In the genomic region with DNA sequence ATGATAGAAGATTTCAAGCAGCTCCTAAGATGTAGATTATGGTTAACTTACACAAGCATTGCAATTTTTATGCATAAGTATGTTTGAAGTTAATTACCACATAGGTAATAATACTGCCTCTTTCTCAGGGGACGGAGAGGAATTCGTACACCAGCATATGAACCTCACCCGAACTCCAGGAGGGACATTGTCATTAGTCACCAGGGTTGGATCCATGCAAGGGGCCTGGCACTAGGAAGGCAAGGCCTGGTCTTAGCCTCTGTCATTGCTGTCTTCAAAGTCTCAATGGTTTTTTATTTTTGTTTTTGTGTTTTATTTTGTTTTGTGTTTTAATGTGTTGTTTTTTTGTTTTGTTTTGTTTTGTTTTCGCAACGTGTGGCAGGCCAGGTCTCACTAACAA, we compare ENCODE assay signal across 22 cellular contexts.
A peak's percentile ranks its signal among the peaks of the same experiment; 100 is the strongest.
DNase-seq lines count a peak whose midpoint lies in the region; ATAC-seq, FAIRE-seq and TF ChIP-seq lines count a peak whose summit lies in the region.
"Had no signal": no experiment of that assay in that cellular context is flagged by ENCODE, and none has a peak within 500 bp of the region (broad histone marks: within the 10 kb centered on the region; RNA-seq: fewer than 3 reads in every experiment).

No MANE protein-coding gene starts in this region.

- H3K27ac Mint-ChIP-seq in neural progenitor cell = peak overlapping the region; percentile 27
- H3K27ac Mint-ChIP-seq in activated CD4-positive, alpha-beta T cell treated with anti-CD3 and anti-CD28 coated beads for 36 hours = no peak overlapping the region
- H3K27ac Mint-ChIP-seq: CD14-positive monocyte; CD4-positive, alpha-beta memory T cell had no signal

- intact Hi-C loops in ascending aorta (cut with DNase I) = no loop called here
- intact Hi-C loops in activated CD4-positive, alpha-beta T cell treated with anti-CD3 and anti-CD28 coated beads for 36 hours (cut with DNase I, micrococcal nuclease) = no loop called here

- 33% methylated on average over 5 of the region's 5 CpGs for WGBS in A549 (ENCODE audit: missing lambda C conversion rate)

- ATAC-seq in A549 = peak; percentile 65 to 75; a peak in 3 of 6 replicates
- no peak for ATAC-seq in activated CD4-positive, alpha-beta T cell treated with anti-CD3 and anti-CD28 coated beads for 36 hours
- ATAC-seq: K562 had no signal

- H3K27me3 Mint-ChIP-seq in neural progenitor cell (ENCODE audit: insufficient read depth, low read depth) = peaks cover 10% of the 10 kb centered on the region
- peaks cover 6% of the 10 kb centered on the region for H3K27me3 Mint-ChIP-seq in activated CD4-positive, alpha-beta T cell treated with anti-CD3 and anti-CD28 coated beads for 36 hours

- TF ChIP-seq CTCF in A549 (IDR thresholded peaks at IDR 0.05) (no peak), neural progenitor cell (IDR thresholded peaks at IDR 0.05) (no peak), ascending aorta (IDR thresholded peaks at IDR 0.05) (no peak)

- H3K9ac ChIP-seq in neural progenitor cell = no peak overlapping the region

- TF ChIP-seq EP300 in A549 (IDR thresholded peaks at IDR 0.05) = no peak

- H3K36me3 ChIP-seq in neural progenitor cell = no peaks in the 10 kb centered on the region
- no peaks in the 10 kb centered on the region for H3K36me3 ChIP-seq in ascending aorta
- no peaks in the 10 kb centered on the region for H3K36me3 ChIP-seq in SJCRH30
- H3K36me3 ChIP-seq: BE2C had no signal

- DNase-seq in A549 (ENCODE audit: low read depth in 1 of 2, low spot score in 1 of 2) (peak; percentile 19 to 35), Caki2 (ENCODE audit: low read depth) (peak; percentile 39), SW480 (ENCODE audit: low spot score) (peak; percentile 54), neural progenitor cell (ENCODE audit: low spot score) (no peak), ascending aorta (ENCODE audit: low spot score in 2 of 2) (no peak), SJCRH30 (no peak)
- no peak for DNase-seq in activated CD4-positive, alpha-beta T cell treated with anti-CD3 and anti-CD28 coated beads for 36 hours
- DNase-seq: 8988T; BE2C; CD4-positive, alpha-beta memory T cell; DMS 273 treated with DMSO at 0.1 percent for 48 hours; DMS53; DND-41; GOT3; H7; IMR-90 had no signal

- H3K4me3 ChIP-seq in A549 = no peak overlapping the region
- no peak overlapping the region for H3K4me3 ChIP-seq in neural progenitor cell
- no peak overlapping the region for H3K4me3 ChIP-seq in ascending aorta
- H3K4me3 ChIP-seq in SJCRH30 = no peak overlapping the region
- H3K4me3 ChIP-seq: K562 had no signal

- FAIRE-seq in A549 (lab: Jason Lieb, UNC) = no peak
- FAIRE-seq: G401.6, GM12891, GM18507, HTR-8/SVneo, K562 had no signal

- H4K20me1 ChIP-seq in neural progenitor cell (ENCODE audit: low read depth) = no peaks in the 10 kb centered on the region

- POLR2A ChIA-PET in A549 (lab: Yijun Ruan, JAX) = no interaction called here
- POLR2A ChIA-PET in activated CD4-positive, alpha-beta T cell treated with anti-CD3 and anti-CD28 coated beads for 36 hours (lab: Charles Lee) = no interaction called here

- no peak overlapping the region for H2AFZ ChIP-seq in neural progenitor cell (replicated peaks)

- peaks cover 35% of the 10 kb centered on the region for H3F3A ChIP-seq in neural progenitor cell (ENCODE audit: low read depth)

- H3K27me3 ChIP-seq in neural progenitor cell (no peaks in the 10 kb centered on the region), ascending aorta (no peaks in the 10 kb centered on the region), SJCRH30 (no peaks in the 10 kb centered on the region)
- H3K27me3 ChIP-seq: BE2C had no signal

- peaks cover 18% of the 10 kb centered on the region for H3K4me1 ChIP-seq in A549
- peaks cover 51% of the 10 kb centered on the region for H3K4me1 ChIP-seq in neural progenitor cell
- no peaks in the 10 kb centered on the region for H3K4me1 ChIP-seq in ascending aorta
- H3K4me1 ChIP-seq in SJCRH30 = no peaks in the 10 kb centered on the region
- H3K4me1 ChIP-seq: BE2C had no signal

- H3K9me3 Mint-ChIP-seq in neural progenitor cell = no peaks in the 10 kb centered on the region
- H3K9me3 Mint-ChIP-seq in activated CD4-positive, alpha-beta T cell treated with anti-CD3 and anti-CD28 coated beads for 36 hours (ENCODE audit: low read depth) = no peaks in the 10 kb centered on the region

- no peak for TF ChIP-seq POLR2A in A549 (IDR thresholded peaks at IDR 0.05; ENCODE audit: low read length)

- H3K4me3 Mint-ChIP-seq in neural progenitor cell = no peak overlapping the region
- no peak overlapping the region for H3K4me3 Mint-ChIP-seq in activated CD4-positive, alpha-beta T cell treated with anti-CD3 and anti-CD28 coated beads for 36 hours
- H3K4me3 Mint-ChIP-seq: CD14-positive monocyte; CD4-positive, alpha-beta memory T cell had no signal

- in situ Hi-C loops in Caki2 (cut with HindIII; ENCODE audit: low pct_unique_long_range_greater_than_20kb, low sequenced_read_pairs) = no loop called here

- peaks cover 70% of the 10 kb centered on the region for H3K4me1 Mint-ChIP-seq in neural progenitor cell
- H3K4me1 Mint-ChIP-seq in activated CD4-positive, alpha-beta T cell treated with anti-CD3 and anti-CD28 coated beads for 36 hours = no peaks in the 10 kb centered on the region
- H3K4me1 Mint-ChIP-seq: CD14-positive monocyte; CD4-positive, alpha-beta memory T cell had no signal

- CTCF ChIA-PET in A549 (lab: Yijun Ruan, JAX) = no interaction called here
- CTCF ChIA-PET in activated CD4-positive, alpha-beta T cell treated with anti-CD3 and anti-CD28 coated beads for 36 hours (lab: Charles Lee) = no interaction called here

- H3K4me2 ChIP-seq in A549 = peak overlapping the region; percentile 47
- H3K4me2 ChIP-seq in neural progenitor cell = no peak overlapping the region

- H3K9me3 ChIP-seq in A549 = no peaks in the 10 kb centered on the region
- H3K9me3 ChIP-seq in neural progenitor cell (ENCODE audit: low read depth) = no peaks in the 10 kb centered on the region
- no peaks in the 10 kb centered on the region for H3K9me3 ChIP-seq in ascending aorta
- H3K9me3 ChIP-seq in SJCRH30 (replicated peaks) = no peaks in the 10 kb centered on the region
- H3K9me3 ChIP-seq: BE2C had no signal

- no peaks in the 10 kb centered on the region for H3K79me2 ChIP-seq in neural progenitor cell (ENCODE audit: low read depth)

- peak overlapping the region in 1 of 2 experiments; percentile 50; a peak in 1 of 6 replicates for H3K27ac ChIP-seq in A549
- H3K27ac ChIP-seq in neural progenitor cell = no peak overlapping the region
- H3K27ac ChIP-seq in ascending aorta = no peak overlapping the region
- no peak overlapping the region for H3K27ac ChIP-seq in SJCRH30

- TF ChIP-seq RAD21 in A549 (conservative IDR thresholded peaks at IDR 0.05 in 1 of 2, IDR thresholded peaks at IDR 0.05 in 1 of 2) = no peak

- peaks cover 2% of the 10 kb centered on the region for H3K36me3 Mint-ChIP-seq in neural progenitor cell
- no peaks in the 10 kb centered on the region for H3K36me3 Mint-ChIP-seq in activated CD4-positive, alpha-beta T cell treated with anti-CD3 and anti-CD28 coated beads for 36 hours (ENCODE audit: low read depth)
- H3K36me3 Mint-ChIP-seq: CD14-positive monocyte; CD4-positive, alpha-beta memory T cell had no signal

TF ChIP-seq in A549, 52 proteins besides CTCF, POLR2A, EP300 and RAD21:
- TF ChIP-seq, protein P1, sequence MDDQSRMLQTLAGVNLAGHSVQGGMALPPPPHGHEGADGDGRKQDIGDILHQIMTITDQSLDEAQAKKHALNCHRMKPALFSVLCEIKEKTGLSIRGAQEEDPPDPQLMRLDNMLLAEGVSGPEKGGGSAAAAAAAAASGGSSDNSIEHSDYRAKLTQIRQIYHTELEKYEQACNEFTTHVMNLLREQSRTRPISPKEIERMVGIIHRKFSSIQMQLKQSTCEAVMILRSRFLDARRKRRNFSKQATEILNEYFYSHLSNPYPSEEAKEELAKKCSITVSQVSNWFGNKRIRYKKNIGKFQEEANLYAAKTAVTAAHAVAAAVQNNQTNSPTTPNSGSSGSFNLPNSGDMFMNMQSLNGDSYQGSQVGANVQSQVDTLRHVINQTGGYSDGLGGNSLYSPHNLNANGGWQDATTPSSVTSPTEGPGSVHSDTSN (IDR thresholded peaks at IDR 0.05) = no peak
- no peak for TF ChIP-seq HEYL (CRISPR knock-in tag; IDR thresholded peaks at IDR 0.05)
- TF ChIP-seq, protein P2, sequence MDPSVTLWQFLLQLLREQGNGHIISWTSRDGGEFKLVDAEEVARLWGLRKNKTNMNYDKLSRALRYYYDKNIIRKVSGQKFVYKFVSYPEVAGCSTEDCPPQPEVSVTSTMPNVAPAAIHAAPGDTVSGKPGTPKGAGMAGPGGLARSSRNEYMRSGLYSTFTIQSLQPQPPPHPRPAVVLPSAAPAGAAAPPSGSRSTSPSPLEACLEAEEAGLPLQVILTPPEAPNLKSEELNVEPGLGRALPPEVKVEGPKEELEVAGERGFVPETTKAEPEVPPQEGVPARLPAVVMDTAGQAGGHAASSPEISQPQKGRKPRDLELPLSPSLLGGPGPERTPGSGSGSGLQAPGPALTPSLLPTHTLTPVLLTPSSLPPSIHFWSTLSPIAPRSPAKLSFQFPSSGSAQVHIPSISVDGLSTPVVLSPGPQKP (IDR thresholded peaks at IDR 0.05; ENCODE audit: low read depth, low read length) = no peak
- no peak for TF ChIP-seq CBX2 (IDR thresholded peaks at IDR 0.05; ENCODE audit: borderline replicate concordance, low read depth)
- TF ChIP-seq NFE2L2 (conservative IDR thresholded peaks at IDR 0.05; ENCODE audit: low read length) = no peak
- no peak for TF ChIP-seq EHMT2 (IDR thresholded peaks at IDR 0.05; ENCODE audit: low read depth)

Comparison
In these comparisons a context has a peak if more than half of its experiments do, and no peak if none do; other contexts are left out.
1. DNase-seq: peak in A549 (2 of 2), Caki2 (single experiment) and SW480 (single experiment); none in neural progenitor cell (single experiment), ascending aorta (0 of 2), activated CD4-positive, alpha-beta T cell treated with anti-CD3 and anti-CD28 coated beads for 36 hours (single experiment) and SJCRH30 (0 of 2).